In genomic region chr7:151248191-151249033, GRCh38 we compare ENCODE assay signal across 8 cellular contexts.
DNase-seq lines count a peak whose midpoint lies in the region; ATAC-seq and TF ChIP-seq lines count a peak whose summit lies in the region.

Gene SMARCD3 (minus strand): TSS chr7:151248694. CDS start chr7:151248562, 132 bp downstream.

- intact Hi-C loops in posterior cingulate gyrus (cut with DNase I), result loop anchor here (5.0 kb wide), 1 partner anchor 126 kb away; no protein-coding TSS in a partner anchor

- DNase-seq in NCI-H2029 (lab: John Stamatoyannopoulos, UW), result peak; percentile 23
- no peak for DNase-seq in NCI-H2029 treated with DMSO at 0.1 percent for 48 hours (lab: John Stamatoyannopoulos, UW)
- no peak for DNase-seq in NT2/D1 (ENCODE audit: low read depth, low spot score)
- peak; percentile 40 for DNase-seq in astrocyte of the cerebellum (ENCODE audit: low read depth)
- DNase-seq in hippocampal formation (lab: John Stamatoyannopoulos, UW), result peak; percentile 58 to 64
- DNase-seq in posterior cingulate gyrus, result peak in 6 of 10 donors; percentile 43 to 93 (median 65)

- H3K9me3 ChIP-seq in NT2/D1 (ENCODE audit: insufficient read depth, low read length), result no peaks in the 10 kb centered on the region

- peaks cover 37% of the 10 kb centered on the region for H3K4me1 ChIP-seq in NT2/D1 (ENCODE audit: insufficient read depth, insufficient read length)

- H3K27me3 ChIP-seq in NT2/D1 (ENCODE audit: insufficient read depth, insufficient read length), result peaks cover 74% of the 10 kb centered on the region

- H3K9ac ChIP-seq in NT2/D1 (ENCODE audit: insufficient read length, low read depth), result peak within 1 kb of the TSS; percentile 61

- no peaks in the 10 kb centered on the region for H3K36me3 ChIP-seq in NT2/D1 (ENCODE audit: insufficient read depth, insufficient read length, low read length)

- ATAC-seq in HG03521 (IDR thresholded peaks at IDR 0.05; ENCODE audit: unreplicated experiment) (no peak), HG03378 (IDR thresholded peaks at IDR 0.05; ENCODE audit: unreplicated experiment) (no peak)

- H3K4me3 ChIP-seq in NT2/D1 (ENCODE audit: insufficient read length, low read depth) (peak within 1 kb of the TSS; percentile 40), astrocyte of the cerebellum (ENCODE audit: low read depth, low read length) (peak within 1 kb of the TSS; percentile 84)

- no peak for TF ChIP-seq CTCF in astrocyte of the cerebellum (IDR thresholded peaks at IDR 0.05; ENCODE audit: low read depth, low read length, missing control alignments)

- in situ Hi-C loops in astrocyte of the cerebellum (cut with HindIII; ENCODE audit: low sequenced_read_pairs), result no loop called here

Comparison
In these comparisons a context has a peak if more than half of its experiments do, and no peak if none do; other contexts are left out.
1. DNase-seq: peak in NCI-H2029 (single experiment), astrocyte of the cerebellum (single experiment), hippocampal formation (2 of 2) and posterior cingulate gyrus (6 of 10); none in NCI-H2029 treated with DMSO at 0.1 percent for 48 hours (single experiment) and NT2/D1 (single experiment).